Comparison of ENCODE assay signal across 22 cellular contexts in the genomic region with DNA sequence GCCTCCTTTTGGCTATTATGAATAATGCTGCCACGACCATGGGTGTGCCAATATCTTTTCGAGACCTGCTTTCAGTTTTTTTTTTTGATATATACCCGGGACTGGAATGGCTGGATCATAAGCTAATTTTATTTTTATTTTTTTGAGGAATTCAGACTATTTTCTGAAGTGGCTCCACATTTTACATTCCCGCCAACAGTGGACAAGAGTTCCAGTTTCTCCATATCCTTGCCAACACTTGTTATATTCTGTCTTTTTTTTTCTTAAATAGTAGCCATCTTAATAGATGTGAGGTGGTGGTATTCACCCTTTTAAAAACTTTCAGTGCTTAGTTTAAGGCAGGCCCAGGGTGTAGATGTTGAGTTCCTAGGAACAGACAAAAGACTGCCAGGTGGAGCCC. TPM values are rescaled to one million over a fixed set of nuclear protein-coding genes. Genes with fewer than 3 reads are reported as not detected.
A peak's percentile ranks its signal among the peaks of the same experiment; 100 is the strongest.
DNase-seq lines count a peak whose midpoint lies in the region; ATAC-seq and TF ChIP-seq lines count a peak whose summit lies in the region.
"Had no signal": no experiment of that assay in that cellular context is flagged by ENCODE, and none has a peak within 500 bp of the region (broad histone marks: within the 10 kb centered on the region; RNA-seq: fewer than 3 reads in every experiment).

No MANE protein-coding gene starts in this region.

- CTCF ChIA-PET in activated CD8-positive, alpha-beta memory T cell treated with anti-CD3 and anti-CD28 coated beads, Interleukin-2, amount 10 ng/mL, durations not matched to agents 7 days and 5 days (lab: Charles Lee): interaction anchor here (1.5 to 2.4 kb wide), 5 partner anchors 9 to 22 kb away, joined by 5 to 12 read pairs (median 7); no protein-coding TSS in a partner anchor
- CTCF ChIA-PET in Calu3 (lab: Charles Lee): no interaction called here
- CTCF ChIA-PET in naive thymus-derived CD4-positive, alpha-beta T cell (lab: Charles Lee): interaction anchor here (1.1 to 1.5 kb wide), 3 partner anchors 13 to 21 kb away, joined by 4 to 6 read pairs (median 5); no protein-coding TSS in a partner anchor

- H3K27ac ChIP-seq in naive thymus-derived CD4-positive, alpha-beta T cell (ENCODE audit: low read depth, low read length): peak overlapping the region; percentile 11
- H3K27ac ChIP-seq: BLaER1 treated with 17β-estradiol and CSF1 and Interleukin-3, amounts not matched to agents 10 nM and 100 nM; gastroesophageal sphincter; prostate gland; vagina had no signal

- H3K4me1 ChIP-seq in naive thymus-derived CD4-positive, alpha-beta T cell (ENCODE audit: control insufficient read depth in 2 of 2, insufficient read depth in 2 of 2, low read length in 2 of 2): peaks cover 32 to 40% of the 10 kb centered on the region in 2 donors

- H3K27me3 ChIP-seq in naive thymus-derived CD4-positive, alpha-beta T cell (ENCODE audit: control insufficient read depth in 2 of 2, insufficient read depth in 2 of 2, low read length in 2 of 2): no peaks in the 10 kb centered on the region
- H3K27me3 ChIP-seq: BLaER1 treated with 17β-estradiol and CSF1 and Interleukin-3, amounts not matched to agents 10 nM and 100 nM; gastroesophageal sphincter; testis; vagina had no signal

- no peaks in the 10 kb centered on the region for H3K27me3 Mint-ChIP-seq in activated CD8-positive, alpha-beta memory T cell treated with anti-CD3 and anti-CD28 coated beads, Interleukin-2, amount 10 ng/mL, durations not matched to agents 7 days and 5 days
- no peaks in the 10 kb centered on the region for H3K27me3 Mint-ChIP-seq in Calu3 (ENCODE audit: unreplicated experiment)
- H3K27me3 Mint-ChIP-seq in activated naive CD8-positive, alpha-beta T cell: no peaks in the 10 kb centered on the region
- H3K27me3 Mint-ChIP-seq in naive thymus-derived CD4-positive, alpha-beta T cell: no peaks in the 10 kb centered on the region
- H3K27me3 Mint-ChIP-seq in type B pancreatic cell: no peaks in the 10 kb centered on the region
- H3K27me3 Mint-ChIP-seq: activated B cell treated with CpG ODN at 0.5 μM for 24 hours had no signal

- H3K4me3 ChIP-seq in naive thymus-derived CD4-positive, alpha-beta T cell (ENCODE audit: low read length): no peak overlapping the region
- H3K4me3 ChIP-seq: BLaER1 treated with 17β-estradiol and CSF1 and Interleukin-3, amounts not matched to agents 10 nM and 100 nM; gastroesophageal sphincter; prostate gland; testis; vagina had no signal

- peaks cover 22% of the 10 kb centered on the region for H3K36me3 Mint-ChIP-seq in activated CD8-positive, alpha-beta memory T cell treated with anti-CD3 and anti-CD28 coated beads, Interleukin-2, amount 10 ng/mL, durations not matched to agents 7 days and 5 days
- peaks cover 36% of the 10 kb centered on the region for H3K36me3 Mint-ChIP-seq in Calu3 (ENCODE audit: insufficient read depth, unreplicated experiment)
- peaks cover 8% of the 10 kb centered on the region for H3K36me3 Mint-ChIP-seq in activated naive CD8-positive, alpha-beta T cell
- H3K36me3 Mint-ChIP-seq in naive thymus-derived CD4-positive, alpha-beta T cell: peaks cover 0 to 31% (median 14%) of the 10 kb centered on the region in 5 donors
- H3K36me3 Mint-ChIP-seq in type B pancreatic cell: peaks cover 24% of the 10 kb centered on the region

- no peak for ATAC-seq in activated CD8-positive, alpha-beta memory T cell treated with anti-CD3 and anti-CD28 coated beads, Interleukin-2, amount 10 ng/mL, durations not matched to agents 7 days and 5 days
- ATAC-seq in naive thymus-derived CD4-positive, alpha-beta T cell: no peak
- ATAC-seq in Right ventricle myocardium inferior: no peak
- ATAC-seq: esophagus mucosa, gastroesophageal sphincter, SK-N-SH treated with all-trans-retinoic acid at 6 μM for 48 hours had no signal

- H3K9me3 Mint-ChIP-seq in activated CD8-positive, alpha-beta memory T cell treated with anti-CD3 and anti-CD28 coated beads, Interleukin-2, amount 10 ng/mL, durations not matched to agents 7 days and 5 days (ENCODE audit: low read depth): no peaks in the 10 kb centered on the region
- H3K9me3 Mint-ChIP-seq in Calu3 (ENCODE audit: low read depth, unreplicated experiment) (no peaks in the 10 kb centered on the region), type B pancreatic cell (peaks cover 8% of the 10 kb centered on the region)
- no peaks in the 10 kb centered on the region for H3K9me3 Mint-ChIP-seq in activated naive CD8-positive, alpha-beta T cell (ENCODE audit: low read depth)
- H3K9me3 Mint-ChIP-seq in naive thymus-derived CD4-positive, alpha-beta T cell: no peaks in the 10 kb centered on the region
- H3K9me3 Mint-ChIP-seq: activated B cell treated with CpG ODN at 0.5 μM for 24 hours had no signal

- no peak for TF ChIP-seq CTCF in Calu3 (IDR thresholded peaks at IDR 0.05; ENCODE audit: unreplicated experiment)
- no peak for TF ChIP-seq CTCF in type B pancreatic cell (conservative IDR thresholded peaks at IDR 0.05)
- no peak for TF ChIP-seq CTCF in GM20000 (IDR thresholded peaks at IDR 0.05; ENCODE audit: extremely low read depth, missing control alignments)

- peaks cover 69% of the 10 kb centered on the region for H3K4me1 Mint-ChIP-seq in activated CD8-positive, alpha-beta memory T cell treated with anti-CD3 and anti-CD28 coated beads, Interleukin-2, amount 10 ng/mL, durations not matched to agents 7 days and 5 days
- peaks cover 44% of the 10 kb centered on the region for H3K4me1 Mint-ChIP-seq in Calu3 (ENCODE audit: low read depth, unreplicated experiment)
- H3K4me1 Mint-ChIP-seq in activated naive CD8-positive, alpha-beta T cell (ENCODE audit: low read depth): peaks cover 80% of the 10 kb centered on the region
- H3K4me1 Mint-ChIP-seq in naive thymus-derived CD4-positive, alpha-beta T cell: peaks cover 61 to 83% (median 80%) of the 10 kb centered on the region in 7 donors
- H3K4me1 Mint-ChIP-seq in type B pancreatic cell (ENCODE audit: unreplicated experiment): peaks cover 33% of the 10 kb centered on the region

- H3K27ac Mint-ChIP-seq in activated CD8-positive, alpha-beta memory T cell treated with anti-CD3 and anti-CD28 coated beads, Interleukin-2, amount 10 ng/mL, durations not matched to agents 7 days and 5 days: peak overlapping the region; percentile 37
- H3K27ac Mint-ChIP-seq in Calu3 (ENCODE audit: unreplicated experiment) (peak overlapping the region; percentile 43), type B pancreatic cell (no peak overlapping the region)
- H3K27ac Mint-ChIP-seq in activated naive CD8-positive, alpha-beta T cell: peak overlapping the region; percentile 51
- peak overlapping the region in 8 of 9 donors; percentile 2 to 94 (median 84) for H3K27ac Mint-ChIP-seq in naive thymus-derived CD4-positive, alpha-beta T cell

- intact Hi-C loops in Calu3 (cut with micrococcal nuclease; ENCODE audit: unreplicated experiment): no loop called here
- intact Hi-C loops in naive thymus-derived CD4-positive, alpha-beta T cell (cut with micrococcal nuclease): loop anchor here in 1 of 2 donors (10.0 kb wide), 1 partner anchor 943 kb away; the partner anchor contains the start of gene PDIA6
- intact Hi-C loops in Right ventricle myocardium inferior (cut with DNase I): no loop called here

- no peaks in the 10 kb centered on the region for H3K9me3 ChIP-seq in naive thymus-derived CD4-positive, alpha-beta T cell (ENCODE audit: control insufficient read depth in 2 of 3, low read length in 3 of 3)
- H3K9me3 ChIP-seq: gastroesophageal sphincter, prostate gland, testis, vagina had no signal

- no peak for DNase-seq in activated CD8-positive, alpha-beta memory T cell treated with anti-CD3 and anti-CD28 coated beads, Interleukin-2, amount 10 ng/mL, durations not matched to agents 7 days and 5 days
- DNase-seq in activated CD8-positive, alpha-beta memory T cell treated with anti-CD3 and anti-CD28 coated beads for 24 hours: no peak
- no peak for DNase-seq in Calu3
- no peak for DNase-seq in naive thymus-derived CD4-positive, alpha-beta T cell
- no peak for DNase-seq in Right ventricle myocardium inferior (ENCODE audit: missing footprints)
- no peak for DNase-seq in type B pancreatic cell (ENCODE audit: extremely low spot score, unreplicated experiment)
- DNase-seq in GM20000 (ENCODE audit: low spot score): no peak
- DNase-seq: activated B cell treated with CpG ODN at 0.5 μM for 24 hours; activated gamma-delta T cell; DMS 273 treated with DMSO at 0.1 percent for 48 hours; IMR-90; NCI-H146; RPMI8226; stimulated activated CD4-positive, alpha-beta T cell treated with anti-CD3 and anti-CD28 coated beads, Interleukin-1b, Interleukin-23, amount 100 ng/mL, for 48 hours; testis had no signal

- BruUV-seq in Calu3 (replicated peaks; lab: Mats Ljungman, UMichigan): no TSS peak

- H3K36me3 ChIP-seq in naive thymus-derived CD4-positive, alpha-beta T cell (ENCODE audit: control insufficient read depth in 2 of 3, insufficient read depth in 3 of 3, low read length in 3 of 3): peaks cover 0 to 8% (median 0%) of the 10 kb centered on the region in 3 experiments
- H3K36me3 ChIP-seq: prostate gland, vagina had no signal

- POLR2A ChIA-PET in naive thymus-derived CD4-positive, alpha-beta T cell (lab: Charles Lee): interaction anchor here (1.4 to 2.1 kb wide), 2 partner anchors 12 to 17 kb away, joined by 4 to 5 read pairs; no protein-coding TSS in a partner anchor

- no peak overlapping the region for H3K4me3 Mint-ChIP-seq in activated CD8-positive, alpha-beta memory T cell treated with anti-CD3 and anti-CD28 coated beads, Interleukin-2, amount 10 ng/mL, durations not matched to agents 7 days and 5 days
- no peak overlapping the region for H3K4me3 Mint-ChIP-seq in Calu3 (ENCODE audit: low read depth, unreplicated experiment)
- H3K4me3 Mint-ChIP-seq in activated naive CD8-positive, alpha-beta T cell: peak overlapping the region; percentile 65
- H3K4me3 Mint-ChIP-seq in naive thymus-derived CD4-positive, alpha-beta T cell: peak overlapping the region in 4 of 10 donors; percentile 8 to 70 (median 44)
- no peak overlapping the region for H3K4me3 Mint-ChIP-seq in type B pancreatic cell
- H3K4me3 Mint-ChIP-seq: activated B cell treated with CpG ODN at 0.5 μM for 24 hours had no signal

RNA-seq across cellular contexts. Expression of gene LPIN1, which starts 11.8 kb away (rescaled TPM):
- total RNA-seq in activated CD8-positive, alpha-beta memory T cell treated with anti-CD3 and anti-CD28 coated beads, Interleukin-2, amount 10 ng/mL, durations not matched to agents 7 days and 5 days: 10 to 100 TPM; 57.1 to 76.4 TPM
- total RNA-seq in Calu3 (2022): 46.2 and 53.5 TPM in 2 replicates
- 10 to 100 TPM; 68.6 to 88.1 (median 76.7) TPM for total RNA-seq in naive thymus-derived CD4-positive, alpha-beta T cell
- 10 to 100 TPM; 25.5 to 26.7 TPM for polyA plus RNA-seq in naive thymus-derived CD4-positive, alpha-beta T cell
- 64.6 TPM for total RNA-seq in Right ventricle myocardium inferior
- total RNA-seq in type B pancreatic cell (ENCODE audit: low replicate concordance): 20.1 and 26.8 TPM in 2 replicates
